ENCODE assay signal across 11 cellular contexts in genomic region chr10:114714281-114714741, GRCh38. TPM values are rescaled to one million over a fixed set of nuclear protein-coding genes. Genes with fewer than 3 reads are reported as not detected.
DNase-seq lines count a peak whose midpoint lies in the region; ATAC-seq, FAIRE-seq and TF ChIP-seq lines count a peak whose summit lies in the region.
"Had no signal": no experiment of that assay in that cellular context is flagged by ENCODE, and none has a peak within 500 bp of the region (broad histone marks: within the 10 kb centered on the region; RNA-seq: fewer than 3 reads in every experiment).

No MANE protein-coding gene starts in this region.

- no peak overlapping the region for H3K23ac ChIP-seq in H1 (ENCODE audit: insufficient read length)

- H3K18ac ChIP-seq in H1 (ENCODE audit: extremely low read depth, low read length), result 0 out of 2 replicates have a peak overlapping the region, but pooled peaks have one; percentile 17

- H3K23me2 ChIP-seq in H1 (ENCODE audit: low read depth, low read length), result no peaks in the 10 kb centered on the region

- no peak overlapping the region for H3K27ac ChIP-seq in H1 (ENCODE audit: low read depth, low read length)

- no peak overlapping the region for H2BK15ac ChIP-seq in H1 (ENCODE audit: low read length)

- FAIRE-seq in H1 (lab: Jason Lieb, UNC), result no peak
- FAIRE-seq: GM12878 had no signal

- no peaks in the 10 kb centered on the region for H4K20me1 ChIP-seq in H1 (replicated peaks in 1 of 2; ENCODE audit: control insufficient read depth in 1 of 2, insufficient read depth in 2 of 2, low read length in 2 of 2)

- H3K4ac ChIP-seq in H1 (replicated peaks; ENCODE audit: insufficient read length, low read depth, low read length), result no peak overlapping the region

- no peak overlapping the region for H4K91ac ChIP-seq in H1 (replicated peaks; ENCODE audit: insufficient read length, low read length)

- H2BK5ac ChIP-seq in H1 (ENCODE audit: low read depth, low read length), result no peak overlapping the region

- no peak overlapping the region for H2BK120ac ChIP-seq in H1 (replicated peaks; ENCODE audit: low read depth, low read length)

- 86% methylated on average over 5 of the region's 5 CpGs; no CpG with 5 or more reads in 1 of the 2 experiments for WGBS in H1 (ENCODE audit: extremely low coverage in 1 of 2, insufficient coverage in 1 of 2, insufficient read length in 1 of 2, insufficient replicate concordance in 2 of 2, low coverage in 1 of 2, low lambda C conversion rate in 2 of 2, missing lambda C conversion rate in 1 of 2), 2 experiments

- H2AK5ac ChIP-seq in H1 (ENCODE audit: low read depth, low read length), result no peak overlapping the region

- H3K9me3 ChIP-seq in H1 (ENCODE audit: insufficient read depth in 2 of 2, low read depth in 1 of 2, low read length in 1 of 2), result no peaks in the 10 kb centered on the region

- no peaks in the 10 kb centered on the region for H3K27me3 ChIP-seq in H1 (replicated peaks in 1 of 4; ENCODE audit: control insufficient read depth in 3 of 4, extremely low read depth in 1 of 4, insufficient read depth in 3 of 4, low read length in 3 of 4)

- H3K4me1 ChIP-seq in H1 (replicated peaks in 1 of 4; ENCODE audit: control insufficient read depth in 3 of 4, insufficient read depth in 4 of 4, low read length in 3 of 4), result peaks cover 0 to 7% (median 3%) of the 10 kb centered on the region in 4 experiments; a peak in 2 of 7 replicates

- no peaks in the 10 kb centered on the region for H3K79me1 ChIP-seq in H1 (ENCODE audit: low read depth, low read length)

- H4K8ac ChIP-seq in H1 (ENCODE audit: extremely low read depth, insufficient read depth, low read length), result no peak overlapping the region

- TF ChIP-seq CTCF in H1 (IDR thresholded peaks at IDR 0.05; ENCODE audit: control extremely low read depth in 1 of 3, insufficient read depth in 1 of 3, low read depth in 1 of 3, low read length in 3 of 3), result no peak

- no peak overlapping the region for H3K56ac ChIP-seq in H1 (replicated peaks; ENCODE audit: insufficient read length, low read depth, low read length)

- TF ChIP-seq EP300 in H1 (IDR thresholded peaks at IDR 0.05; ENCODE audit: borderline replicate concordance in 1 of 2, low read depth in 2 of 2, low read length in 2 of 2), result no peak

- H4K5ac ChIP-seq in H1 (ENCODE audit: insufficient read length, low read depth, low read length), result no peak overlapping the region

- POLR2A ChIA-PET in H1 (lab: Charles Lee; ENCODE audit: partially characterized antibody), result no interaction called here

- H3K36me3 ChIP-seq in H1 (ENCODE audit: control insufficient read depth in 2 of 4, insufficient read depth in 4 of 4, low read length in 3 of 4), result no peaks in the 10 kb centered on the region

- no peak overlapping the region for H2BK20ac ChIP-seq in H1 (ENCODE audit: low read length)

- no peak for TF ChIP-seq RAD21 in H1 (IDR thresholded peaks at IDR 0.05 in 1 of 2, conservative IDR thresholded peaks at IDR 0.05 in 1 of 2; ENCODE audit: low read depth in 2 of 2, low read length in 2 of 2)

- H3K4me2 ChIP-seq in H1 (ENCODE audit: insufficient read depth in 1 of 2, low read depth in 2 of 2, low read length in 2 of 2), result no peak overlapping the region

- H3K79me2 ChIP-seq in H1 (ENCODE audit: control insufficient read depth in 1 of 2, insufficient read depth in 2 of 2, low read length in 2 of 2), result no peaks in the 10 kb centered on the region

- no peak overlapping the region for H3K4me3 ChIP-seq in H1 (ENCODE audit: extremely low read depth in 1 of 4, insufficient read depth in 2 of 4, low read depth in 3 of 4, low read length in 4 of 4)
- H3K4me3 ChIP-seq: GM12878 had no signal

- H2AFZ ChIP-seq in H1 (ENCODE audit: low read length), result 0 out of 2 replicates have a peak overlapping the region, but pooled peaks have one; percentile 16

- H3K9ac ChIP-seq in H1 (replicated peaks in 1 of 4; ENCODE audit: extremely low read depth in 1 of 4, low read depth in 3 of 4, low read length in 3 of 4), result no peak overlapping the region

- ATAC-seq in HG02623 (IDR thresholded peaks at IDR 0.05; ENCODE audit: unreplicated experiment) (no peak), HG03378 (IDR thresholded peaks at IDR 0.05; ENCODE audit: unreplicated experiment) (no peak)
- ATAC-seq: GM12878 had no signal

- CTCF ChIA-PET in H1 (lab: Charles Lee; ENCODE audit: partially characterized antibody), result interaction anchor here (1.2 to 3.5 kb wide), 5 partner anchors 10 to 196 kb away, joined by 3 to 22 read pairs (median 4); no protein-coding TSS in a partner anchor

- H3K14ac ChIP-seq in H1 (ENCODE audit: insufficient read length), result no peak overlapping the region

- DNase-seq in DMS153 treated with DMSO at 0.1 percent for 48 hours (lab: John Stamatoyannopoulos, UW; ENCODE audit: unreplicated experiment) (peak; percentile 83), NCI-H446 treated with DMSO at 0.1 percent for 48 hours (lab: John Stamatoyannopoulos, UW) (peak; percentile 34), H1 (ENCODE audit: low read depth in 1 of 2, low spot score in 2 of 2) (no peak), myocyte (ENCODE audit: low read depth) (peak; percentile 40), NCI-H128 (lab: John Stamatoyannopoulos, UW; ENCODE audit: unreplicated experiment) (no peak)
- DNase-seq in activated CD4-positive, alpha-beta T cell treated with anti-CD3 and anti-CD28 coated beads for 4 hours, result no peak
- DNase-seq: activated naive CD8-positive, alpha-beta T cell treated with anti-CD3 and anti-CD28 coated beads, Interleukin-2, amount 10 ng/mL, durations not matched to agents 7 days and 5 days; MV-4-11 had no signal

- TF ChIP-seq POLR2A in H1 (IDR thresholded peaks at IDR 0.05; ENCODE audit: control extremely low read depth in 1 of 2, low read depth in 2 of 2, low read length in 2 of 2), result no peak

- H2BK12ac ChIP-seq in H1 (ENCODE audit: low read depth, low read length), result no peak overlapping the region

TF ChIP-seq in H1, 55 proteins besides CTCF, POLR2A, EP300 and RAD21:
- no peak for TF ChIP-seq GTF2F1 (IDR thresholded peaks at IDR 0.05; ENCODE audit: borderline replicate concordance, low read depth, low read length)
- no peak for TF ChIP-seq SIX5 (IDR thresholded peaks at IDR 0.05; ENCODE audit: low read depth, low read length)
- TF ChIP-seq SP2 (IDR thresholded peaks at IDR 0.05; ENCODE audit: low read length), result no peak
- TF ChIP-seq CHD1 (IDR thresholded peaks at IDR 0.05; ENCODE audit: low read depth, low read length), result no peak
- TF ChIP-seq ATF3 (IDR thresholded peaks at IDR 0.05; ENCODE audit: insufficient read depth, low read depth, low read length), result no peak
- TF ChIP-seq KDM4A (IDR thresholded peaks at IDR 0.05; ENCODE audit: low read depth, low read length, severe bottlenecking), result no peak
- no peak for TF ChIP-seq TAF7 (optimal IDR thresholded peaks at IDR 0.05; ENCODE audit: borderline replicate concordance, low read depth, low read length)
- no peak for TF ChIP-seq SIRT6 (IDR thresholded peaks at IDR 0.05; ENCODE audit: low read length)

RNA-seq across cellular contexts. Expression of gene ABLIM1, which starts 56.2 kb away (rescaled TPM):
- total RNA-seq in H1 (2021; fragmentation: NEBNext Ultra II Directional; extraction: Animal tissue kit (Norgen Biotek cat#: 25700)), result 51.2 and 52.1 TPM in 2 replicates
- polyA plus RNA-seq in H1 (2011; rRNA removed), result 51.7 and 62.6 TPM in 2 replicates
- polyA plus RNA-seq in H1 (2011; cell fraction: cytosol; rRNA removed), result 47.8 TPM
- polyA plus RNA-seq in H1 (2011; cell fraction: nucleus; rRNA removed), result 52.0 TPM
- polyA plus RNA-seq in H1 (2012, experiment 1 of 2), result 21.9 to 32.8 TPM (median 29.3 TPM) in 4 replicates
- polyA plus RNA-seq in H1 (2012, experiment 2 of 2), result 3.3 TPM
- 31.2 TPM for polyA plus RNA-seq in H1 (2013, experiment 1 of 2)
- 33.9 TPM for polyA plus RNA-seq in H1 (2013, experiment 2 of 2)
- polyA minus RNA-seq in H1 (2011; rRNA and poly(A)+ RNA removed), result 90.3 and 144 TPM in 2 replicates
- polyA minus RNA-seq in H1 (2011; cell fraction: cytosol; rRNA and poly(A)+ RNA removed), result 36.0 TPM
- polyA minus RNA-seq in H1 (2011; cell fraction: nucleus; rRNA and poly(A)+ RNA removed), result 71.3 TPM
- total RNA-seq in myocyte, result 19.0 and 21.2 TPM in 2 replicates
- polyA plus RNA-seq in myocyte (2012), result 18.2 TPM

Comparison
In these comparisons a context has a peak if more than half of its experiments do, and no peak if none do; other contexts are left out.
1. DNase-seq: peak in DMS153 treated with DMSO at 0.1 percent for 48 hours (single experiment), NCI-H446 treated with DMSO at 0.1 percent for 48 hours (single experiment) and myocyte (single experiment); none in H1 (0 of 2), activated CD4-positive, alpha-beta T cell treated with anti-CD3 and anti-CD28 coated beads for 4 hours (0 of 2) and NCI-H128 (single experiment).